30 cellular contexts compared by ENCODE assay signal in genomic region chr1:22203335-22203734, GRCh38.
"Had no signal": no experiment of that assay in that cellular context is flagged by ENCODE, and none has a peak within 500 bp of the region (broad histone marks: within the 10 kb centered on the region; RNA-seq: fewer than 3 reads in every experiment).

No MANE protein-coding gene starts in this region.

- DNase-seq: activated CD4-positive, alpha-beta T cell treated with anti-CD3 and anti-CD28 coated beads for 36 hours; activated CD4-positive, alpha-beta T cell treated with anti-CD3 and anti-CD28 coated beads, Interleukin-2, amount 10 ng/mL, durations not matched to agents 7 days and 5 days; activated CD4-positive, alpha-beta T cell treated with anti-CD3 and anti-CD28 coated beads, Interleukin-2, amount 50 U/mL, for 48 hours; activated CD8-positive, alpha-beta T cell treated with anti-CD3 and anti-CD28 coated beads, Interleukin-2, amount 10 ng/mL, durations not matched to agents 7 days and 5 days; activated gamma-delta T cell treated with Interleukin-2 at 50 U/mL for 16 hours; activated naive CD4-positive, alpha-beta T cell treated with anti-CD3 and anti-CD28 coated beads for 36 hours; activated T-cell treated with anti-CD3 and anti-CD28 coated beads, Interleukin-2, amount 50 U/mL, for 24 hours; caudate nucleus; Karpas-422; NCI-H1105; NCI-H1417 treated with DMSO at 0.1 percent for 48 hours; NCI-H187 treated with DMSO at 0.1 percent for 48 hours; NCI-H2081; NCI-H2171 treated with DMSO at 0.1 percent for 48 hours; NCI-H2227 treated with DMSO at 0.1 percent for 48 hours; NCI-H446; NCI-H510A treated with DMSO at 0.1 percent for 48 hours; NCI-H526 treated with DMSO at 0.1 percent for 48 hours; NCI-H774; SHP77; SJCRH30; SK-N-SH had no signal

- H3K9me3 Mint-ChIP-seq: activated CD4-positive, alpha-beta T cell treated with anti-CD3 and anti-CD28 coated beads, Interleukin-2, amount 10 ng/mL, durations not matched to agents 7 days and 5 days; activated naive CD4-positive, alpha-beta T cell treated with anti-CD3 and anti-CD28 coated beads for 36 hours; activated naive CD4-positive, alpha-beta T cell treated with anti-CD3 and anti-CD28 coated beads, Interleukin-2, amount 50 U/mL, for 72 hours; activated T-cell treated with anti-CD3 and anti-CD28 coated beads, Interleukin-2, amount 50 U/mL, for 24 hours; activated T-helper 1 cell treated with anti-CD3 and anti-CD28 coated beads, Interleukin-12 subunit alpha, Interleukin-12 subunit beta, Interleukin-2, Interleukin-4 antibody, amounts not matched to agents 30 ng/mL and 10 ng/mL and 1 ng/mL, durations not matched to agents 14 hours and 24 hours and 36 hours; T-helper 1 cell treated with Interleukin-12 subunit alpha and Interleukin-12 subunit beta and Interleukin-4 antibody, amounts not matched to agents 30 μg/mL and 1 μg/mL, for 36 hours; T-helper 2 cell treated with Interferon-gamma antibody and Interleukin-4, amounts not matched to agents 5 μg/mL and 100 μg/mL, for 36 hours had no signal

- H3K27ac Mint-ChIP-seq: activated CD4-positive, alpha-beta T cell treated with anti-CD3 and anti-CD28 coated beads for 36 hours; activated CD4-positive, alpha-beta T cell treated with anti-CD3 and anti-CD28 coated beads, Interleukin-2, amount 10 ng/mL, durations not matched to agents 7 days and 5 days; activated CD8-positive, alpha-beta T cell treated with anti-CD3 and anti-CD28 coated beads, Interleukin-2, amount 10 ng/mL, durations not matched to agents 7 days and 5 days; activated naive CD4-positive, alpha-beta T cell treated with anti-CD3 and anti-CD28 coated beads for 36 hours; activated naive CD4-positive, alpha-beta T cell treated with anti-CD3 and anti-CD28 coated beads, Interleukin-2, amount 50 U/mL, for 72 hours; activated T-cell treated with anti-CD3 and anti-CD28 coated beads, Interleukin-2, amount 50 U/mL, for 24 hours; activated T-helper 1 cell treated with anti-CD3 and anti-CD28 coated beads, Interleukin-12 subunit alpha, Interleukin-12 subunit beta, Interleukin-2, Interleukin-4 antibody, amounts not matched to agents 30 ng/mL and 10 ng/mL and 1 ng/mL, durations not matched to agents 14 hours and 24 hours and 36 hours; brain; T-helper 1 cell treated with Interleukin-12 subunit alpha and Interleukin-12 subunit beta and Interleukin-4 antibody, amounts not matched to agents 30 μg/mL and 1 μg/mL, for 36 hours; T-helper 2 cell treated with Interferon-gamma antibody and Interleukin-4, amounts not matched to agents 5 μg/mL and 100 μg/mL, for 36 hours had no signal

- H3K4me3 Mint-ChIP-seq: activated CD4-positive, alpha-beta T cell treated with anti-CD3 and anti-CD28 coated beads for 36 hours; activated CD4-positive, alpha-beta T cell treated with anti-CD3 and anti-CD28 coated beads, Interleukin-2, amount 10 ng/mL, durations not matched to agents 7 days and 5 days; activated CD8-positive, alpha-beta T cell treated with anti-CD3 and anti-CD28 coated beads, Interleukin-2, amount 10 ng/mL, durations not matched to agents 7 days and 5 days; activated naive CD4-positive, alpha-beta T cell treated with anti-CD3 and anti-CD28 coated beads for 36 hours; activated T-cell treated with anti-CD3 and anti-CD28 coated beads, Interleukin-2, amount 50 U/mL, for 24 hours; activated T-helper 1 cell treated with anti-CD3 and anti-CD28 coated beads, Interleukin-12 subunit alpha, Interleukin-12 subunit beta, Interleukin-2, Interleukin-4 antibody, amounts not matched to agents 30 ng/mL and 10 ng/mL and 1 ng/mL, durations not matched to agents 14 hours and 24 hours and 36 hours; brain; T-helper 1 cell treated with Interleukin-12 subunit alpha and Interleukin-12 subunit beta and Interleukin-4 antibody, amounts not matched to agents 30 μg/mL and 1 μg/mL, for 36 hours; T-helper 2 cell treated with Interferon-gamma antibody and Interleukin-4, amounts not matched to agents 5 μg/mL and 100 μg/mL, for 36 hours had no signal

- ATAC-seq: activated CD4-positive, alpha-beta T cell treated with anti-CD3 and anti-CD28 coated beads for 36 hours; activated CD4-positive, CD25-positive, alpha-beta regulatory T cell treated with anti-CD3 and anti-CD28 coated beads, Interleukin-2, amount 50 U/mL, for 24 hours; activated CD8-positive, alpha-beta T cell treated with anti-CD3 and anti-CD28 coated beads, Interleukin-2, amount 10 ng/mL, durations not matched to agents 7 days and 5 days; activated naive CD4-positive, alpha-beta T cell treated with anti-CD3 and anti-CD28 coated beads, Interleukin-2, amount 50 U/mL, for 72 hours; Panc1 had no signal

- H3K36me3 Mint-ChIP-seq: activated naive CD4-positive, alpha-beta T cell treated with anti-CD3 and anti-CD28 coated beads, Interleukin-2, amount 50 U/mL, for 72 hours; brain had no signal

- H3K4me1 ChIP-seq: adrenal gland had no signal

- H3K4me1 Mint-ChIP-seq: activated CD4-positive, alpha-beta T cell treated with anti-CD3 and anti-CD28 coated beads for 36 hours; activated CD4-positive, alpha-beta T cell treated with anti-CD3 and anti-CD28 coated beads, Interleukin-2, amount 10 ng/mL, durations not matched to agents 7 days and 5 days had no signal

- H3K27me3 ChIP-seq: adrenal gland, SJCRH30 had no signal

- H3K9me3 ChIP-seq: adrenal gland, SK-N-SH had no signal

- H3K36me3 ChIP-seq: adrenal gland, SJCRH30 had no signal

- H3K27ac ChIP-seq: adrenal gland, SJCRH30 had no signal

- H3K4me3 ChIP-seq: adrenal gland, SJCRH30 had no signal
